In the genomic region with DNA sequence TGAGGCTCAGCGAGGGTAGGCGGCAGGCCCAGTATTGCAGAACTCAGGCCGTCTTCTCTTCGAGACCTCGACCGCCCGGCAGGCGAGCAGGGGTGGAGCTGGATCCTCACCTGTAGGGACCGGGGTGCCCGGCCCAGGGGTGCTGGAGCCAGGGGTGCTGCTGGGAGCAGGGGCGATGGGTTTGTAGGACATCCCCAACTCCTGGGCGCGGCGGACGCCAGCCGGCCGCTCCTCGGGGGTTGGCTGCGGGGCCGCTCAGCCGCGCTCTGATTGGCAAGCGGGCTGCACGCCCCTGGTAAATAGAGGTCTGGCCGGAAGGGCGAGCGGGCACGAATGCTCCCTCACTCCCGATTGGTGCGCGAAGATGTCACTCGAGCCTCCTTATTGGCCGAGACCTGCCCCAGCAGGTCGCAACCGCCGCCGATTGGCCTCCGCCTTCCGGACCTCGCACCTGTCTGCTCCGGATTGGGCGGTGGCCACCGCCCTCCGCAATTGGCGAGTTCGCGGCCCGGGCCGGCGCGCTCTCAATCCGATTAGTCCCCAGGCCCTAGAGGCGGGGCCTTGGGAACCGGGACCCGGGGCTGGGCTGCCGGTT, we compare ENCODE assay signal across 8 cellular contexts. TPM values are rescaled to one million over a fixed set of nuclear protein-coding genes. Genes with fewer than 3 reads are reported as not detected.
DNase-seq lines count a peak whose midpoint lies in the region; ATAC-seq lines count a peak whose summit lies in the region.

A gene with protein sequence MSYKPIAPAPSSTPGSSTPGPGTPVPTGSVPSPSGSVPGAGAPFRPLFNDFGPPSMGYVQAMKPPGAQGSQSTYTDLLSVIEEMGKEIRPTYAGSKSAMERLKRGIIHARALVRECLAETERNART (minus strand): TSS at position 272 of the 595 bp plus-strand sequence. CDS start 80 bp downstream, at position 192.

- peak within 1 kb of the TSS; percentile 97 to 99 for H3K27ac Mint-ChIP-seq in effector memory CD8-positive, alpha-beta T cell
- peak within 1 kb of the TSS; percentile 97 for H3K27ac Mint-ChIP-seq in memory B cell

- peaks cover 34 to 40% of the 10 kb centered on the region in 2 donors for H3K4me1 Mint-ChIP-seq in effector memory CD8-positive, alpha-beta T cell (ENCODE audit: low read depth in 2 of 2)
- H3K4me1 Mint-ChIP-seq in memory B cell, result peaks cover 25% of the 10 kb centered on the region

- peaks cover 7 to 8% of the 10 kb centered on the region in 2 donors for H3K27me3 Mint-ChIP-seq in effector memory CD8-positive, alpha-beta T cell
- H3K27me3 Mint-ChIP-seq in memory B cell, result peaks cover 2% of the 10 kb centered on the region

- peak within 1 kb of the TSS; percentile 95 to 98 for H3K4me3 Mint-ChIP-seq in effector memory CD8-positive, alpha-beta T cell
- H3K4me3 Mint-ChIP-seq in memory B cell, result peak within 1 kb of the TSS; percentile 70

- DNase-seq in COLO668 (lab: John Stamatoyannopoulos, UW; ENCODE audit: unreplicated experiment), result peak; percentile 99
- DNase-seq in HT1080 (ENCODE audit: low read depth), result peak; percentile 100
- DNase-seq in NOMO-1 treated with DMSO at 0.1 percent for 48 hours (lab: John Stamatoyannopoulos, UW; ENCODE audit: unreplicated experiment), result peak; percentile 98
- DNase-seq in activated CD8-positive, alpha-beta memory T cell treated with anti-CD3 and anti-CD28 coated beads for 4 hours (ENCODE audit: low read depth in 2 of 2), result peak; percentile 94 to 96
- DNase-seq in effector memory CD8-positive, alpha-beta T cell, result peak; percentile 89 to 95 (median 91)
- peak; percentile 90 to 92 for DNase-seq in memory B cell (ENCODE audit: low spot score in 2 of 2)
- peak; percentile 97 for DNase-seq in stimulated activated CD8-positive, alpha-beta memory T cell treated with anti-CD3 and anti-CD28 coated beads, Interleukin-12 subunit alpha, Interleukin-12 subunit beta, amount 100 ng/mL, for 24 hours (ENCODE audit: extremely low read depth)

- H3K36me3 Mint-ChIP-seq in effector memory CD8-positive, alpha-beta T cell (ENCODE audit: insufficient read depth), result peaks cover 52% of the 10 kb centered on the region
- peaks cover under 1% of the 10 kb centered on the region for H3K36me3 Mint-ChIP-seq in memory B cell

- ATAC-seq in GM21360 (IDR thresholded peaks at IDR 0.05; ENCODE audit: unreplicated experiment) (peak; percentile 71), memory B cell (ENCODE audit: low read depth) (peak; percentile 70)
- ATAC-seq in effector memory CD8-positive, alpha-beta T cell (replicated peaks), result peak; percentile 66

- H3K9me3 Mint-ChIP-seq in effector memory CD8-positive, alpha-beta T cell, result no peaks in the 10 kb centered on the region
- no peaks in the 10 kb centered on the region for H3K9me3 Mint-ChIP-seq in memory B cell

RNA-seq across cellular contexts. Expression of the gene that starts here (rescaled TPM):
- 20.0 and 24.7 TPM in 2 replicates for total RNA-seq in HT1080 (2014; rRNA removed; shearing (Covaris generic))
- 32.1 and 44.6 TPM in 2 replicates for polyA plus RNA-seq in HT1080 (2015; cell fraction: cytosol; rRNA removed)
- polyA plus RNA-seq in HT1080 (2015; cell fraction: nucleus; rRNA removed), result 9.5 and 15.3 TPM in 2 replicates

Comparison
In these comparisons a context has a peak if more than half of its experiments do, and no peak if none do; other contexts are left out.
1. Peak in every context shown above with its lines: DNase-seq and ATAC-seq.